ENCODE assay signal across 15 cellular contexts in genomic region chr2:19623488-19623887, GRCh38.
DNase-seq lines count a peak whose midpoint lies in the region; ATAC-seq and TF ChIP-seq lines count a peak whose summit lies in the region.
"Had no signal": no experiment of that assay in that cellular context is flagged by ENCODE, and none has a peak within 500 bp of the region (broad histone marks: within the 10 kb centered on the region; RNA-seq: fewer than 3 reads in every experiment).

No MANE protein-coding gene starts in this region.

- DNase-seq in GM03348 (ENCODE audit: low spot score) (peak; percentile 31), NCI-H2029 treated with DMSO at 0.1 percent for 48 hours (lab: John Stamatoyannopoulos, UW) (peak; percentile 1), cardiac fibroblast (ENCODE audit: low read depth in 2 of 2) (peak; percentile 86 to 88), myocyte (ENCODE audit: low read depth) (peak; percentile 62), hypothalamus (lab: John Stamatoyannopoulos, UW) (no peak)
- DNase-seq: activated CD4-positive, alpha-beta memory T cell treated with anti-CD3 and anti-CD28 coated beads, Interleukin-2, amount 10 ng/mL, durations not matched to agents 7 days and 5 days; activated gamma-delta T cell treated with Interleukin-2 at 50 U/mL for 16 hours; CD8-positive, alpha-beta T cell; central memory CD4-positive, alpha-beta T cell; NCI-H774; nucleus accumbens; substantia nigra had no signal

- ATAC-seq in HG03432 (IDR thresholded peaks at IDR 0.05; ENCODE audit: unreplicated experiment): no peak
- no peak for ATAC-seq in GM18867 (IDR thresholded peaks at IDR 0.05; ENCODE audit: unreplicated experiment)
- no peak for ATAC-seq in HG02759 (IDR thresholded peaks at IDR 0.05; ENCODE audit: unreplicated experiment)
- ATAC-seq: CD8-positive, alpha-beta T cell had no signal

- TF ChIP-seq CTCF in cardiac fibroblast (IDR thresholded peaks at IDR 0.05; ENCODE audit: low read depth, low read length): no peak

- no peak overlapping the region for H3K4me3 ChIP-seq in cardiac fibroblast (replicated peaks in 1 of 2; ENCODE audit: low read depth in 2 of 2, low read length in 2 of 2)

Comparison
In these comparisons a context has a peak if more than half of its experiments do, and no peak if none do; other contexts are left out.
1. DNase-seq: peak in GM03348 (single experiment), NCI-H2029 treated with DMSO at 0.1 percent for 48 hours (single experiment), cardiac fibroblast (2 of 2) and myocyte (single experiment); none in hypothalamus (0 of 51).